In genomic region chr1:1231400-1232223, GRCh38 we compare ENCODE assay signal across 1 cellular context.
TF ChIP-seq lines count a peak whose summit lies in the region.

Gene SDF4, minus strand, starts transcription at chr1:1232001. Its CDS starts 3,229 bp downstream, at chr1:1228772.

TF ChIP-seq in K562, 482 proteins besides CTCF, POLR2A, EP300 and RAD21 (continued from another document and continues in another):
- no peak for TF ChIP-seq CHD7 (IDR thresholded peaks at IDR 0.05; ENCODE audit: low read depth, low read length)
- 0 out of 2 replicates have a peak, but pooled peaks have one; percentile 59 for TF ChIP-seq ZNF41 (CRISPR knock-in tag; conservative IDR thresholded peaks at IDR 0.05)
- TF ChIP-seq GATAD2A (IDR thresholded peaks at IDR 0.05), result no peak
- TF ChIP-seq ZNF316 (IDR thresholded peaks at IDR 0.05), result no peak
- no peak for TF ChIP-seq KAT2B (IDR thresholded peaks at IDR 0.05; ENCODE audit: low read depth, low read length)
- TF ChIP-seq ZBTB11 (CRISPR knock-in tag; IDR thresholded peaks at IDR 0.05), result peak in 2 of 3 experiments; percentile 1 to 76; a peak in 3 of 6 replicates
- no peak; the same call in 1 of the 2 replicates for TF ChIP-seq SMAD4 (CRISPR knock-in tag; conservative IDR thresholded peaks at IDR 0.05)
- no peak for TF ChIP-seq PREB (CRISPR knock-in tag; IDR thresholded peaks at IDR 0.05)
- no peak for TF ChIP-seq ARID2 (IDR thresholded peaks at IDR 0.05)
- TF ChIP-seq HBP1 (CRISPR knock-in tag; IDR thresholded peaks at IDR 0.05), result no peak
- TF ChIP-seq IFI16 (CRISPR knock-in tag; IDR thresholded peaks at IDR 0.05), result no peak
- no peak for TF ChIP-seq TFAM (CRISPR knock-in tag; conservative IDR thresholded peaks at IDR 0.05)
- TF ChIP-seq ZBTB43 (CRISPR knock-in tag; IDR thresholded peaks at IDR 0.05), result no peak
- peak; percentile 58 for TF ChIP-seq RBM34 (IDR thresholded peaks at IDR 0.05; ENCODE audit: borderline replicate concordance, insufficient read depth, low read length)
- peak; percentile 80 for TF ChIP-seq POLR2B (IDR thresholded peaks at IDR 0.05; ENCODE audit: low read depth, partially characterized antibody)
- no peak for TF ChIP-seq ASH1L (IDR thresholded peaks at IDR 0.05; ENCODE audit: borderline replicate concordance, low read depth, partially characterized antibody)
- no peak for TF ChIP-seq NCOA4 (IDR thresholded peaks at IDR 0.05; ENCODE audit: partially characterized antibody)
- 0 out of 2 replicates have a peak, but pooled peaks have one; percentile 7 for TF ChIP-seq TCF3 (CRISPR knock-in tag; IDR thresholded peaks at IDR 0.05)
- no peak for TF ChIP-seq TCF7 (IDR thresholded peaks at IDR 0.05; ENCODE audit: borderline replicate concordance)
- no peak for TF ChIP-seq SRSF3 (IDR thresholded peaks at IDR 0.05; ENCODE audit: insufficient read depth, low read length)
- no peak for TF ChIP-seq GABPB2 (CRISPR knock-in tag; conservative IDR thresholded peaks at IDR 0.05)
- TF ChIP-seq ZNF347 (CRISPR knock-in tag; IDR thresholded peaks at IDR 0.05; ENCODE audit: low read depth), result no peak
- TF ChIP-seq JUND (IDR thresholded peaks at IDR 0.05; ENCODE audit: borderline replicate concordance, low read depth, low read length), result peak; percentile 42; the same call in 1 of the 2 replicates
- peak; percentile 20; the same call in 1 of the 3 replicates for TF ChIP-seq JUND (tag; IDR thresholded peaks at IDR 0.05; ENCODE audit: borderline replicate concordance, low read depth, low read length)
- no peak for TF ChIP-seq BRF1 (IDR thresholded peaks at IDR 0.05; ENCODE audit: borderline replicate concordance, extremely low read depth, insufficient read length)
- TF ChIP-seq CLOCK (CRISPR knock-in tag; IDR thresholded peaks at IDR 0.05; ENCODE audit: borderline replicate concordance), result no peak
- no peak for TF ChIP-seq ZNF583 (CRISPR knock-in tag; IDR thresholded peaks at IDR 0.05)
- peak; percentile 21; the same call in 1 of the 2 replicates for TF ChIP-seq ATF1 (CRISPR knock-in tag; IDR thresholded peaks at IDR 0.05)
- TF ChIP-seq ATF1 (tag; IDR thresholded peaks at IDR 0.05), result peak; percentile 92
- TF ChIP-seq FOXK2 (conservative IDR thresholded peaks at IDR 0.05 in 1 of 2, IDR thresholded peaks at IDR 0.05 in 1 of 2; ENCODE audit: low read depth in 2 of 2), result no peak
- TF ChIP-seq MEF2D (tag; conservative IDR thresholded peaks at IDR 0.05; ENCODE audit: low read depth), result no peak
- no peak for TF ChIP-seq ELK1 (CRISPR knock-in tag; IDR thresholded peaks at IDR 0.05)
- no peak for TF ChIP-seq ZNF79 (CRISPR knock-in tag; IDR thresholded peaks at IDR 0.05; ENCODE audit: low read depth)
- no peak for TF ChIP-seq SETDB1 (IDR thresholded peaks at IDR 0.05; ENCODE audit: low read length)
- 0 out of 2 replicates have a peak, but pooled peaks have one; percentile 26 for TF ChIP-seq ZNF584 (CRISPR knock-in tag; IDR thresholded peaks at IDR 0.05; ENCODE audit: low read depth)
